1 cellular context compared by ENCODE assay signal in genomic region chr6:31399589-31400466, GRCh38.
TF ChIP-seq lines count a peak whose summit lies in the region.

No MANE protein-coding gene starts in this region.

TF ChIP-seq in WTC11, 78 proteins besides CTCF, POLR2A, EP300 and RAD21 (continued from another document):
- no peak for TF ChIP-seq ATF6 (CRISPR knock-in tag; IDR thresholded peaks at IDR 0.05)
- TF ChIP-seq ZNF317 (CRISPR knock-in tag; IDR thresholded peaks at IDR 0.05; ENCODE audit: borderline replicate concordance, low read depth): no peak
- TF ChIP-seq ZBTB43 (CRISPR knock-in tag; IDR thresholded peaks at IDR 0.05): no peak
- TF ChIP-seq ATF1 (CRISPR knock-in tag; IDR thresholded peaks at IDR 0.05): no peak
- TF ChIP-seq EMX1 (CRISPR knock-in tag; IDR thresholded peaks at IDR 0.05): no peak
- TF ChIP-seq ZMAT4 (CRISPR knock-in tag; IDR thresholded peaks at IDR 0.05): no peak
- no peak for TF ChIP-seq CBFB (CRISPR knock-in tag; IDR thresholded peaks at IDR 0.05; ENCODE audit: low read depth)
- peak; percentile 21; the same call in 1 of the 2 replicates for TF ChIP-seq PRDM15 (CRISPR knock-in tag; IDR thresholded peaks at IDR 0.05)
- no peak for TF ChIP-seq STAT6 (CRISPR knock-in tag; conservative IDR thresholded peaks at IDR 0.05; ENCODE audit: low read depth)
- no peak for TF ChIP-seq FOXP4 (CRISPR knock-in tag; IDR thresholded peaks at IDR 0.05)
- no peak for TF ChIP-seq ATF3 (CRISPR knock-in tag; conservative IDR thresholded peaks at IDR 0.05)
- 0 out of 2 replicates have a peak, but pooled peaks have one; percentile 29 for TF ChIP-seq GABPB1 (CRISPR knock-in tag; IDR thresholded peaks at IDR 0.05)
- TF ChIP-seq E2F1 (CRISPR knock-in tag; IDR thresholded peaks at IDR 0.05): no peak
- TF ChIP-seq NFE2L1 (CRISPR knock-in tag; IDR thresholded peaks at IDR 0.05): no peak
- TF ChIP-seq JAZF1 (CRISPR knock-in tag; IDR thresholded peaks at IDR 0.05): no peak
- no peak for TF ChIP-seq IRF2 (CRISPR knock-in tag; IDR thresholded peaks at IDR 0.05; ENCODE audit: borderline replicate concordance, low read depth)
- no peak for TF ChIP-seq ZNF423 (CRISPR knock-in tag; IDR thresholded peaks at IDR 0.05)
TF ChIP-seq in WTC11: peak in this region for 6.
